ENCODE assay signal across 19 cellular contexts in genomic region chr13:74111399-74111798, GRCh38.
"Had no signal": no experiment of that assay in that cellular context is flagged by ENCODE, and none has a peak within 500 bp of the region (broad histone marks: within the 10 kb centered on the region; RNA-seq: fewer than 3 reads in every experiment).

No MANE protein-coding gene starts in this region.

- H3K9me3 Mint-ChIP-seq: activated naive CD4-positive, alpha-beta T cell treated with anti-CD3 and anti-CD28 coated beads, Interleukin-2, amount 50 U/mL, for 24 hours had no signal

- H3K27me3 ChIP-seq: cardiac muscle cell, esophagus muscularis mucosa, right atrium auricular region, transverse colon, vagina had no signal

- H3K4me1 Mint-ChIP-seq: nephron had no signal

- ATAC-seq: activated CD4-positive, alpha-beta T cell treated with anti-CD3 and anti-CD28 coated beads for 36 hours; left colon; stimulated activated naive CD8-positive, alpha-beta T cell treated with anti-CD3 and anti-CD28 coated beads, Interleukin-15, Interleukin-2, amounts not matched to agents 100 U/mL and 50 U/mL, for 24 hours had no signal

- H3K36me3 ChIP-seq: cardiac muscle cell, esophagus muscularis mucosa, right atrium auricular region, transverse colon, vagina had no signal

- H3K27ac ChIP-seq: cardiac muscle cell, esophagus muscularis mucosa, right atrium auricular region, transverse colon, vagina had no signal

- DNase-seq: activated CD4-positive, alpha-beta T cell treated with anti-CD3 and anti-CD28 coated beads for 36 hours; activated CD4-positive, alpha-beta T cell treated with anti-CD3 and anti-CD28 coated beads, Interleukin-2, amount 50 U/mL, for 48 hours; activated gamma-delta T cell; dermis blood vessel endothelial cell; effector memory CD4-positive, alpha-beta T cell; left colon; posterior cingulate gyrus; stimulated activated naive CD8-positive, alpha-beta T cell treated with anti-CD3 and anti-CD28 coated beads, Interleukin-15, Interleukin-2, amounts not matched to agents 100 U/mL and 50 U/mL, for 24 hours; substantia nigra; transverse colon had no signal

- H3K9me3 ChIP-seq: esophagus muscularis mucosa, right atrium auricular region, transverse colon, vagina had no signal

- H3K4me3 ChIP-seq: cardiac muscle cell, esophagus muscularis mucosa, lung, right atrium auricular region, transverse colon, vagina had no signal

- H3K27ac Mint-ChIP-seq: activated CD4-positive, alpha-beta T cell treated with anti-CD3 and anti-CD28 coated beads for 36 hours; activated naive CD4-positive, alpha-beta T cell treated with anti-CD3 and anti-CD28 coated beads, Interleukin-2, amount 50 U/mL, for 24 hours; mesothelial cell of epicardium; T-helper 2 cell treated with Interferon-gamma antibody and Interleukin-4, amounts not matched to agents 5 μg/mL and 100 μg/mL, for 36 hours had no signal

- H3K27me3 Mint-ChIP-seq: activated CD4-positive, alpha-beta T cell treated with anti-CD3 and anti-CD28 coated beads for 36 hours; activated naive CD4-positive, alpha-beta T cell treated with anti-CD3 and anti-CD28 coated beads, Interleukin-2, amount 50 U/mL, for 24 hours had no signal

- H3K4me3 Mint-ChIP-seq: activated CD4-positive, alpha-beta T cell treated with anti-CD3 and anti-CD28 coated beads for 36 hours; activated naive CD4-positive, alpha-beta T cell treated with anti-CD3 and anti-CD28 coated beads, Interleukin-2, amount 50 U/mL, for 24 hours; mesothelial cell of epicardium; nephron; T-helper 2 cell treated with Interferon-gamma antibody and Interleukin-4, amounts not matched to agents 5 μg/mL and 100 μg/mL, for 36 hours had no signal
